8 cellular contexts compared by ENCODE assay signal in genomic region chr6:69866351-69867074, GRCh38. TPM values are rescaled to one million over a fixed set of nuclear protein-coding genes. Genes with fewer than 3 reads are reported as not detected.
DNase-seq lines count a peak whose midpoint lies in the region; ATAC-seq and TF ChIP-seq lines count a peak whose summit lies in the region.

TSS of gene COL19A1 (plus strand) at chr6:69866556. CDS start at chr6:69879568, 13,012 bp downstream.

- TF ChIP-seq CTCF in left ventricle myocardium inferior (IDR thresholded peaks at IDR 0.05; ENCODE audit: borderline replicate concordance), result no peak

- H3K4me3 Mint-ChIP-seq in activated naive CD4-positive, alpha-beta T cell treated with anti-CD3 and anti-CD28 coated beads for 36 hours, result peak within 1 kb of the TSS; percentile 70

- H3K9me3 Mint-ChIP-seq in activated naive CD4-positive, alpha-beta T cell treated with anti-CD3 and anti-CD28 coated beads for 36 hours, result no peaks in the 10 kb centered on the region

- H3K36me3 Mint-ChIP-seq in activated naive CD4-positive, alpha-beta T cell treated with anti-CD3 and anti-CD28 coated beads for 36 hours (ENCODE audit: low read depth), result no peaks in the 10 kb centered on the region

- H3K4me3 ChIP-seq in left ventricle myocardium inferior, result peak within 1 kb of the TSS; percentile 77

- peaks cover 6% of the 10 kb centered on the region for H3K27me3 ChIP-seq in left ventricle myocardium inferior (ENCODE audit: low read depth)

- peaks cover 20% of the 10 kb centered on the region for H3K4me1 Mint-ChIP-seq in activated naive CD4-positive, alpha-beta T cell treated with anti-CD3 and anti-CD28 coated beads for 36 hours (ENCODE audit: low read depth)

- no peaks in the 10 kb centered on the region for H3K9me3 ChIP-seq in left ventricle myocardium inferior (replicated peaks)

- DNase-seq in NCI-H1417 (lab: John Stamatoyannopoulos, UW) (peak in 2 of 3 experiments; percentile 44 to 49), NCI-H1417 treated with DMSO at 0.1 percent for 48 hours (lab: John Stamatoyannopoulos, UW) (no peak), NCI-H526 (lab: John Stamatoyannopoulos, UW) (peak; percentile 60 to 69), left ventricle myocardium inferior (peak; percentile 22), retina (peak; percentile 71), dedifferentiated amniotic fluid mesenchymal stem cell (ENCODE audit: extremely low spot score) (no peak)
- peak; percentile 26 for DNase-seq in activated naive CD4-positive, alpha-beta T cell treated with anti-CD3 and anti-CD28 coated beads for 36 hours

- CTCF ChIA-PET in activated naive CD4-positive, alpha-beta T cell treated with anti-CD3 and anti-CD28 coated beads for 36 hours (lab: Charles Lee), result interaction anchor here (0.8 to 1.7 kb wide), 6 partner anchors 51 to 1035 kb away, joined by 3 to 7 read pairs (median 4); partner anchors contain the start of gene LMBRD1

- intact Hi-C loops in activated naive CD4-positive, alpha-beta T cell treated with anti-CD3 and anti-CD28 coated beads for 36 hours (cut with micrococcal nuclease), result loop anchor here (1.0 to 10.0 kb wide), 4 partner anchors 31 to 298 kb away; no protein-coding TSS in a partner anchor
- intact Hi-C loops in left ventricle myocardium inferior (cut with micrococcal nuclease), result no loop called here

- peak; percentile 61 for ATAC-seq in HG02798 (IDR thresholded peaks at IDR 0.05; ENCODE audit: poor library complexity, unreplicated experiment)

- H3K27ac ChIP-seq in left ventricle myocardium inferior (replicated peaks), result peak within 1 kb of the TSS; percentile 69

- peaks cover 26% of the 10 kb centered on the region for H3K4me1 ChIP-seq in left ventricle myocardium inferior

- H3K27me3 Mint-ChIP-seq in activated naive CD4-positive, alpha-beta T cell treated with anti-CD3 and anti-CD28 coated beads for 36 hours (ENCODE audit: low read depth), result peaks cover 5% of the 10 kb centered on the region

- no peaks in the 10 kb centered on the region for H3K36me3 ChIP-seq in left ventricle myocardium inferior

- H3K27ac Mint-ChIP-seq in activated naive CD4-positive, alpha-beta T cell treated with anti-CD3 and anti-CD28 coated beads for 36 hours, result no peak within 1 kb of the TSS

RNA-seq across cellular contexts. Expression of gene COL19A1, which starts in this region (rescaled TPM):
- under 1 TPM in 1 of 2 experiments, not detected in 1; 0.26 TPM for total RNA-seq in activated naive CD4-positive, alpha-beta T cell treated with anti-CD3 and anti-CD28 coated beads for 36 hours
- total RNA-seq in left ventricle myocardium inferior, result 1.9 TPM

Comparison
In these comparisons a context has a peak if more than half of its experiments do, and no peak if none do; other contexts are left out.
1. DNase-seq: peak in NCI-H1417 (2 of 3), NCI-H526 (2 of 2), left ventricle myocardium inferior (single experiment) and retina (single experiment); none in NCI-H1417 treated with DMSO at 0.1 percent for 48 hours (single experiment) and dedifferentiated amniotic fluid mesenchymal stem cell (single experiment).
2. Peak in DNase-seq in activated naive CD4-positive, alpha-beta T cell treated with anti-CD3 and anti-CD28 coated beads for 36 hours; RNA of the gene not detected or under 1 TPM.